In genomic region chr5:142015781-142016533, GRCh38 we compare ENCODE assay signal across 8 cellular contexts. TPM values are rescaled to one million over a fixed set of nuclear protein-coding genes. Genes with fewer than 3 reads are reported as not detected.
DNase-seq lines count a peak whose midpoint lies in the region; ATAC-seq and TF ChIP-seq lines count a peak whose summit lies in the region.

No MANE protein-coding gene starts in this region.

- no peaks in the 10 kb centered on the region for H3K27me3 ChIP-seq in esophagus (ENCODE audit: control insufficient read depth in 1 of 2, insufficient read depth in 2 of 2, low read length in 2 of 2)

- H3K9me3 ChIP-seq in esophagus (ENCODE audit: control insufficient read depth in 2 of 2, insufficient read depth in 1 of 2, low read depth in 1 of 2, low read length in 1 of 2) = peaks cover 0 to 4% of the 10 kb centered on the region in 2 donors

- peaks cover 74% of the 10 kb centered on the region for H3K4me1 Mint-ChIP-seq in activated CD4-positive, alpha-beta T cell treated with anti-CD3 and anti-CD28 coated beads, Interleukin-2, amount 10 ng/mL, durations not matched to agents 7 days and 5 days

- H3K4me1 ChIP-seq in esophagus (ENCODE audit: control insufficient read depth in 2 of 2, insufficient read depth in 2 of 2, low read length in 1 of 2) = peaks cover 0 to 6% of the 10 kb centered on the region in 2 donors

- peak overlapping the region; percentile 92 for H3K27ac Mint-ChIP-seq in activated CD4-positive, alpha-beta T cell treated with anti-CD3 and anti-CD28 coated beads, Interleukin-2, amount 10 ng/mL, durations not matched to agents 7 days and 5 days

- H3K36me3 ChIP-seq in esophagus (ENCODE audit: control insufficient read depth in 2 of 2, insufficient read depth in 2 of 2, low read length in 1 of 2) = no peaks in the 10 kb centered on the region

- H3K4me3 ChIP-seq in esophagus (ENCODE audit: low read depth in 1 of 2, low read length in 2 of 2) = no peak overlapping the region

- H3K4me3 Mint-ChIP-seq in activated CD4-positive, alpha-beta T cell treated with anti-CD3 and anti-CD28 coated beads, Interleukin-2, amount 10 ng/mL, durations not matched to agents 7 days and 5 days = peak overlapping the region; percentile 38

- no peaks in the 10 kb centered on the region for H3K27me3 Mint-ChIP-seq in activated CD4-positive, alpha-beta T cell treated with anti-CD3 and anti-CD28 coated beads, Interleukin-2, amount 10 ng/mL, durations not matched to agents 7 days and 5 days

- CTCF ChIA-PET in activated CD4-positive, alpha-beta T cell treated with anti-CD3 and anti-CD28 coated beads, Interleukin-2, amount 10 ng/mL, durations not matched to agents 7 days and 5 days (lab: Charles Lee) = interaction anchor here (0.5 to 2.1 kb wide), 12 partner anchors 9 to 107 kb away, joined by 3 to 8 read pairs (median 3); partner anchors contain the start of gene PCDH12

- peaks cover 14% of the 10 kb centered on the region for H3K9me3 Mint-ChIP-seq in activated CD4-positive, alpha-beta T cell treated with anti-CD3 and anti-CD28 coated beads, Interleukin-2, amount 10 ng/mL, durations not matched to agents 7 days and 5 days

- peak; percentile 50 for DNase-seq in HPDE6-E6E7 (ENCODE audit: extremely low spot score)
- DNase-seq in activated CD4-positive, alpha-beta T cell treated with anti-CD3 and anti-CD28 coated beads, Interleukin-2, amount 10 ng/mL, durations not matched to agents 7 days and 5 days = peak; percentile 66
- peak; percentile 32 for DNase-seq in stimulated activated CD4-positive, alpha-beta T cell treated with anti-CD3 and anti-CD28 coated beads, Interleukin-12 subunit alpha, Interleukin-12 subunit beta, amount 100 ng/mL, for 4 hours
- no peak for DNase-seq in ureter (ENCODE audit: low spot score)
- no peak for DNase-seq in NCI-H2107 (lab: John Stamatoyannopoulos, UW)

- peak; percentile 43 for ATAC-seq in GM19452 (IDR thresholded peaks at IDR 0.05; ENCODE audit: unreplicated experiment)
- ATAC-seq in GM18505 (IDR thresholded peaks at IDR 0.05; ENCODE audit: unreplicated experiment) = no peak

- H3K36me3 Mint-ChIP-seq in activated CD4-positive, alpha-beta T cell treated with anti-CD3 and anti-CD28 coated beads, Interleukin-2, amount 10 ng/mL, durations not matched to agents 7 days and 5 days (ENCODE audit: low read depth) = peaks cover 18% of the 10 kb centered on the region

- POLR2A ChIA-PET in activated CD4-positive, alpha-beta T cell treated with anti-CD3 and anti-CD28 coated beads, Interleukin-2, amount 10 ng/mL, durations not matched to agents 7 days and 5 days (lab: Charles Lee) = interaction anchor here (0.8 to 1.6 kb wide), 2 partner anchors 9 to 128 kb away, joined by 3 to 4 read pairs; no protein-coding TSS in a partner anchor

- no peak for TF ChIP-seq POLR2A in GM18505 (IDR thresholded peaks at IDR 0.05; ENCODE audit: borderline replicate concordance, extremely low read depth, insufficient read depth, insufficient read length)

- peak overlapping the region; percentile 16 to 31 for H3K27ac ChIP-seq in esophagus (ENCODE audit: low read depth in 2 of 2, low read length in 1 of 2)

- WGBS in esophagus, 2 donors = 61 to 63% methylated on average over 6 of the region's 6 CpGs

RNA-seq across cellular contexts. Expression of gene GNPDA1, which starts 3.1 kb away (rescaled TPM):
- 10 to 100 TPM; 34.4 to 36.1 TPM for total RNA-seq in activated CD4-positive, alpha-beta T cell treated with anti-CD3 and anti-CD28 coated beads, Interleukin-2, amount 10 ng/mL, durations not matched to agents 7 days and 5 days
- polyA plus RNA-seq in esophagus = 1 to 10 TPM; 6.2 to 8.5 TPM
- total RNA-seq in ureter = 60.0 TPM

RNA-seq across cellular contexts. Expression of gene RNF14, which starts 47.1 kb away (rescaled TPM):
- 10 to 100 TPM; 28.8 to 33.7 TPM for total RNA-seq in activated CD4-positive, alpha-beta T cell treated with anti-CD3 and anti-CD28 coated beads, Interleukin-2, amount 10 ng/mL, durations not matched to agents 7 days and 5 days
- 10 to 100 TPM in 1 of 2 donors, 1 to 10 TPM in 1; 7.9 to 14.8 TPM for polyA plus RNA-seq in esophagus
- total RNA-seq in ureter = 59.3 TPM

RNA-seq across cellular contexts. Expression of gene PCDH12, which starts 58.0 kb away (rescaled TPM):
- under 1 TPM; 0.73 to 0.82 TPM for total RNA-seq in activated CD4-positive, alpha-beta T cell treated with anti-CD3 and anti-CD28 coated beads, Interleukin-2, amount 10 ng/mL, durations not matched to agents 7 days and 5 days
- polyA plus RNA-seq in esophagus = under 1 TPM; 0.16 to 0.40 TPM
- total RNA-seq in ureter = 7.4 TPM

Comparison
In these comparisons a context has a peak if more than half of its experiments do, and no peak if none do; other contexts are left out.
1. DNase-seq: peak in HPDE6-E6E7 (single experiment), activated CD4-positive, alpha-beta T cell treated with anti-CD3 and anti-CD28 coated beads, Interleukin-2, amount 10 ng/mL, durations not matched to agents 7 days and 5 days (single experiment) and stimulated activated CD4-positive, alpha-beta T cell treated with anti-CD3 and anti-CD28 coated beads, Interleukin-12 subunit alpha, Interleukin-12 subunit beta, amount 100 ng/mL, for 4 hours (single experiment); none in ureter (single experiment) and NCI-H2107 (single experiment).